15 cellular contexts compared by ENCODE assay signal in genomic region chr9:61673664-61674381, GRCh38.
"Had no signal": no experiment of that assay in that cellular context is flagged by ENCODE, and none has a peak within 500 bp of the region (broad histone marks: within the 10 kb centered on the region; RNA-seq: fewer than 3 reads in every experiment).

No MANE protein-coding gene starts in this region.

- ATAC-seq: activated CD4-positive, alpha-beta T cell treated with anti-CD3 and anti-CD28 coated beads for 36 hours; activated CD8-positive, alpha-beta memory T cell treated with anti-CD3 and anti-CD28 coated beads, Interleukin-2, amount 10 ng/mL, durations not matched to agents 7 days and 5 days; esophagus mucosa; left ventricle myocardium superior; natural killer cell; stimulated activated naive CD8-positive, alpha-beta T cell treated with anti-CD3 and anti-CD28 coated beads, Interleukin-15, Interleukin-2, amounts not matched to agents 100 U/mL and 50 U/mL, for 24 hours; T-helper 17 cell had no signal

- H3K36me3 Mint-ChIP-seq: activated naive CD8-positive, alpha-beta T cell treated with anti-CD3 and anti-CD28 coated beads, Interleukin-2, amount 10 ng/mL, durations not matched to agents 7 days and 5 days had no signal

- H3K4me1 Mint-ChIP-seq: activated CD8-positive, alpha-beta memory T cell treated with anti-CD3 and anti-CD28 coated beads, Interleukin-2, amount 10 ng/mL, durations not matched to agents 7 days and 5 days; activated naive CD8-positive, alpha-beta T cell treated with anti-CD3 and anti-CD28 coated beads, Interleukin-2, amount 10 ng/mL, durations not matched to agents 7 days and 5 days; natural killer cell had no signal

- H3K4me3 Mint-ChIP-seq: activated CD4-positive, alpha-beta memory T cell treated with anti-CD3 and anti-CD28 coated beads for 36 hours; activated CD4-positive, alpha-beta T cell treated with anti-CD3 and anti-CD28 coated beads for 36 hours; activated CD8-positive, alpha-beta memory T cell treated with anti-CD3 and anti-CD28 coated beads, Interleukin-2, amount 10 ng/mL, durations not matched to agents 7 days and 5 days; activated naive CD8-positive, alpha-beta T cell treated with anti-CD3 and anti-CD28 coated beads, Interleukin-2, amount 10 ng/mL, durations not matched to agents 7 days and 5 days; activated T-helper 1 cell treated with anti-CD3 and anti-CD28 coated beads, Interleukin-12 subunit alpha, Interleukin-12 subunit beta, Interleukin-2, Interleukin-4 antibody, amounts not matched to agents 30 ng/mL and 10 ng/mL and 1 ng/mL, durations not matched to agents 14 hours and 24 hours and 36 hours; natural killer cell; T-helper 17 cell had no signal

- H3K27me3 Mint-ChIP-seq: activated CD4-positive, alpha-beta memory T cell treated with anti-CD3 and anti-CD28 coated beads for 36 hours; activated CD4-positive, alpha-beta T cell treated with anti-CD3 and anti-CD28 coated beads for 36 hours; activated CD8-positive, alpha-beta memory T cell treated with anti-CD3 and anti-CD28 coated beads, Interleukin-2, amount 10 ng/mL, durations not matched to agents 7 days and 5 days; activated naive CD8-positive, alpha-beta T cell treated with anti-CD3 and anti-CD28 coated beads, Interleukin-2, amount 10 ng/mL, durations not matched to agents 7 days and 5 days; T-helper 17 cell had no signal

- H3K27ac Mint-ChIP-seq: activated CD4-positive, alpha-beta memory T cell treated with anti-CD3 and anti-CD28 coated beads for 36 hours; activated CD4-positive, alpha-beta T cell treated with anti-CD3 and anti-CD28 coated beads for 36 hours; activated CD8-positive, alpha-beta memory T cell treated with anti-CD3 and anti-CD28 coated beads, Interleukin-2, amount 10 ng/mL, durations not matched to agents 7 days and 5 days; activated naive CD8-positive, alpha-beta T cell treated with anti-CD3 and anti-CD28 coated beads, Interleukin-2, amount 10 ng/mL, durations not matched to agents 7 days and 5 days; activated T-helper 1 cell treated with anti-CD3 and anti-CD28 coated beads, Interleukin-12 subunit alpha, Interleukin-12 subunit beta, Interleukin-2, Interleukin-4 antibody, amounts not matched to agents 30 ng/mL and 10 ng/mL and 1 ng/mL, durations not matched to agents 14 hours and 24 hours and 36 hours; natural killer cell; T-helper 17 cell had no signal

- DNase-seq: activated CD4-positive, alpha-beta memory T cell treated with anti-CD3 and anti-CD28 coated beads for 36 hours; activated CD4-positive, alpha-beta T cell treated with anti-CD3 and anti-CD28 coated beads for 36 hours; activated CD8-positive, alpha-beta memory T cell treated with anti-CD3 and anti-CD28 coated beads, Interleukin-2, amount 10 ng/mL, durations not matched to agents 7 days and 5 days; activated naive CD8-positive, alpha-beta T cell treated with anti-CD3 and anti-CD28 coated beads, Interleukin-2, amount 10 ng/mL, durations not matched to agents 7 days and 5 days; anterior cingulate cortex; left ventricle myocardium superior; mesenchymal stem cell; natural killer cell; retina; stimulated activated CD4-positive, alpha-beta T cell treated with anti-CD3 and anti-CD28 coated beads, Interleukin-4, amount 100 ng/mL, for 24 hours; stimulated activated naive CD8-positive, alpha-beta T cell treated with anti-CD3 and anti-CD28 coated beads, Interleukin-15, Interleukin-2, amounts not matched to agents 100 U/mL and 50 U/mL, for 24 hours; T-helper 17 cell; trophoblast cell had no signal
